29 cellular contexts compared by ENCODE assay signal in the genomic region with DNA sequence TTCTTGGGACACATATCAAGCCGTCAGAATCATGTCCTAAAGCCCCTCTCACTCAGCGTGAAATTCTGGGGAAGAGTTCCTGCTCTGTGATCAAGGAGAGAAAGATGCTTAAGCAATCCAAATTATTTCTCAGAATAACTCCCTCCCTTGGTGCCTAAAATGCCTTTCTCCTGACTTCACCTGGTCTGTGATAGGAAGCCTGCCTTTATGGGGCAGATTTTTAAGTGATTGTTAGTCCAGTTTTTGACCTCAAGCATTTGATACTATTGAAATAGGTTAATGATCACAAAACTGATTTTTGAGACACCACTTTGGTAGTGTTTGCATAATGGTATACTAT.
DNase-seq lines count a peak whose midpoint lies in the region; ATAC-seq, FAIRE-seq and TF ChIP-seq lines count a peak whose summit lies in the region.
"Had no signal": no experiment of that assay in that cellular context is flagged by ENCODE, and none has a peak within 500 bp of the region (broad histone marks: within the 10 kb centered on the region; RNA-seq: fewer than 3 reads in every experiment).

No MANE protein-coding gene starts in this region.

- no peak overlapping the region for H3K4me3 ChIP-seq in HCT116 (replicated peaks in 1 of 2; ENCODE audit: low read depth in 1 of 2, low read length in 2 of 2)
- no peak overlapping the region for H3K4me3 ChIP-seq in bronchial epithelial cell (ENCODE audit: low read depth, low read length)
- H3K4me3 ChIP-seq in mesenchymal stem cell (ENCODE audit: insufficient read depth in 1 of 2, low read depth in 1 of 2, low read length in 2 of 2) = no peak overlapping the region
- H3K4me3 ChIP-seq in transverse colon = no peak overlapping the region
- H3K4me3 ChIP-seq: adrenal gland; BLaER1 treated with 17β-estradiol and CSF1 and Interleukin-3, amounts not matched to agents 10 nM and 100 nM; cardiac muscle cell; thyroid gland had no signal

- H3K79me1 ChIP-seq in mesenchymal stem cell (replicated peaks; ENCODE audit: low read length, poor library complexity, severe bottlenecking) = no peaks in the 10 kb centered on the region

- no peak overlapping the region for H2BK15ac ChIP-seq in mesenchymal stem cell (ENCODE audit: low read depth, poor library complexity, severe bottlenecking)

- no peaks in the 10 kb centered on the region for H4K20me1 ChIP-seq in HCT116 (ENCODE audit: insufficient read depth)
- H4K20me1 ChIP-seq: BLaER1 treated with 17β-estradiol and CSF1 and Interleukin-3, amounts not matched to agents 10 nM and 100 nM had no signal

- no peaks in the 10 kb centered on the region for H3K9me2 ChIP-seq in HCT116 (ENCODE audit: insufficient read depth)

- RAD21 ChIA-PET in HCT116 (lab: Charles Lee; ENCODE audit: low non-redundant PET in 1 of 2, low total read pairs in 2 of 2, uncharacterized antibody in 2 of 2, unreplicated experiment in 2 of 2) = no interaction called here

- H3K79me2 ChIP-seq in HCT116 (ENCODE audit: insufficient read depth, low read length) = no peaks in the 10 kb centered on the region

- no peak for ATAC-seq in HCT116
- ATAC-seq: right cardiac atrium, T-cell had no signal

- no peak for FAIRE-seq in bronchial epithelial cell (lab: Jason Lieb, UNC)
- FAIRE-seq: A204.1, D721Med, HTR-8/SVneo, islet of Langerhans had no signal

- no peak overlapping the region for H3K23ac ChIP-seq in mesenchymal stem cell (ENCODE audit: low read length in 2 of 2)

- H3K18ac ChIP-seq in mesenchymal stem cell (ENCODE audit: low read depth in 1 of 2, low read length in 2 of 2) = no peak overlapping the region

- no peak overlapping the region for H4K8ac ChIP-seq in mesenchymal stem cell (ENCODE audit: low read length)

- POLR2A ChIA-PET in HCT116 (lab: Charles Lee) = no interaction called here

- no peak overlapping the region for H3K4ac ChIP-seq in mesenchymal stem cell (ENCODE audit: low read depth in 1 of 2, low read length in 2 of 2)

- H2BK12ac ChIP-seq in mesenchymal stem cell (ENCODE audit: low read length in 2 of 2) = no peak overlapping the region

- H3K4me1 ChIP-seq in HCT116 (ENCODE audit: control insufficient read depth in 1 of 2, insufficient read depth in 2 of 2, low read length in 2 of 2) (peaks cover 3 to 25% of the 10 kb centered on the region in 2 experiments; a peak in 3 of 4 replicates), mesenchymal stem cell (ENCODE audit: control insufficient read depth, insufficient read depth, low read depth, low read length) (peaks cover 4% of the 10 kb centered on the region), transverse colon (no peaks in the 10 kb centered on the region)
- H3K4me1 ChIP-seq: adrenal gland; BLaER1 treated with 17β-estradiol and CSF1 and Interleukin-3, amounts not matched to agents 10 nM and 100 nM; thyroid gland had no signal

- H2AK5ac ChIP-seq in mesenchymal stem cell (ENCODE audit: low read length, severe bottlenecking) = no peak overlapping the region

- H4K91ac ChIP-seq in mesenchymal stem cell (ENCODE audit: low read length) = no peak overlapping the region

- no peak for TF ChIP-seq CTCF in HCT116 (IDR thresholded peaks at IDR 0.05 in 2 of 3, conservative IDR thresholded peaks at IDR 0.05 in 1 of 3; ENCODE audit: borderline replicate concordance in 1 of 3, insufficient read depth in 1 of 3, low read depth in 2 of 3, low read length in 2 of 3)
- TF ChIP-seq CTCF in bronchial epithelial cell (IDR thresholded peaks at IDR 0.05; ENCODE audit: insufficient read depth, low read length, severe bottlenecking) = no peak
- TF ChIP-seq CTCF in transverse colon (IDR thresholded peaks at IDR 0.05) = no peak

- CTCF ChIA-PET in HCT116 (lab: Charles Lee) = no interaction called here

- H3K14ac ChIP-seq in mesenchymal stem cell (ENCODE audit: low read length in 2 of 2) = no peak overlapping the region

- DNase-seq in ACHN (peak; percentile 59), HCT116 (ENCODE audit: low read depth, low spot score) (no peak), bronchial epithelial cell (ENCODE audit: low read depth) (peak; percentile 35), mesenchymal stem cell (no peak), DMS79 (lab: John Stamatoyannopoulos, UW) (no peak), NCI-H1092 (lab: John Stamatoyannopoulos, UW) (no peak), NCI-H1105 (lab: John Stamatoyannopoulos, UW) (no peak), transverse colon (no peak)
- DNase-seq: activated CD4-positive, alpha-beta T cell treated with anti-CD3 and anti-CD28 coated beads for 1 hour; activated gamma-delta T cell treated with Interleukin-2 at 50 U/mL for 16 hours; activated T-cell treated with anti-CD3 and anti-CD28 coated beads, Interleukin-2, amount 50 U/mL, for 1 hour; adrenal gland; dermis blood vessel endothelial cell; GDM1; NCI-H1048; NCI-H1930; occipital lobe; right cardiac atrium; SIG-M5; stimulated activated CD4-positive, alpha-beta T cell treated with anti-CD3 and anti-CD28 coated beads, Interleukin-12 subunit alpha, Interleukin-12 subunit beta, amount 100 ng/mL, for 4 hours; stimulated activated CD4-positive, alpha-beta T cell treated with anti-CD3 and anti-CD28 coated beads, Interleukin-4, amount 100 ng/mL, for 4 hours; T-cell; thyroid gland had no signal

- H3K27ac ChIP-seq in HCT116 (ENCODE audit: low read depth, low read length) (no peak overlapping the region), mesenchymal stem cell (ENCODE audit: low read length, poor library complexity, severe bottlenecking) (peak overlapping the region; percentile 75), transverse colon (no peak overlapping the region)
- H3K27ac ChIP-seq: adrenal gland; BLaER1 treated with 17β-estradiol and CSF1 and Interleukin-3, amounts not matched to agents 10 nM and 100 nM; cardiac muscle cell; thyroid gland had no signal

- no peak overlapping the region for H3K4me2 ChIP-seq in HCT116 (ENCODE audit: low read length)
- H3K4me2 ChIP-seq in mesenchymal stem cell (ENCODE audit: low read length, poor library complexity, severe bottlenecking) = no peak overlapping the region
- H3K4me2 ChIP-seq: BLaER1 treated with 17β-estradiol and CSF1 and Interleukin-3, amounts not matched to agents 10 nM and 100 nM had no signal

- H2BK5ac ChIP-seq in mesenchymal stem cell (ENCODE audit: low read depth, low read length, poor library complexity, severe bottlenecking) = no peak overlapping the region

- no TSS peak for BruUV-seq in HCT116 (replicated peaks; lab: Mats Ljungman, UMichigan)

- no peaks in the 10 kb centered on the region for H3K9me3 ChIP-seq in HCT116 (ENCODE audit: control insufficient read depth in 1 of 2, insufficient read depth in 1 of 2, low read depth in 1 of 2, low read length in 2 of 2)
- H3K9me3 ChIP-seq in mesenchymal stem cell (ENCODE audit: control insufficient read depth, low read length) = no peaks in the 10 kb centered on the region
- no peaks in the 10 kb centered on the region for H3K9me3 ChIP-seq in transverse colon
- H3K9me3 ChIP-seq: adrenal gland; BLaER1 treated with 17β-estradiol and CSF1 and Interleukin-3, amounts not matched to agents 10 nM and 100 nM; thyroid gland had no signal

- H3K27me3 ChIP-seq in HCT116 (ENCODE audit: insufficient read depth, low read length) (no peaks in the 10 kb centered on the region), bronchial epithelial cell (ENCODE audit: control insufficient read depth, insufficient read depth, low read length) (no peaks in the 10 kb centered on the region), mesenchymal stem cell (ENCODE audit: control insufficient read depth in 1 of 2, insufficient read depth in 1 of 2, low read length in 2 of 2) (no peaks in the 10 kb centered on the region), transverse colon (no peaks in the 10 kb centered on the region)
- H3K27me3 ChIP-seq: adrenal gland; BLaER1 treated with 17β-estradiol and CSF1 and Interleukin-3, amounts not matched to agents 10 nM and 100 nM; cardiac muscle cell; thyroid gland had no signal

- WGBS in mesenchymal stem cell = 83% methylated on average over 1 of the region's 2 CpGs
- 70% methylated on average over 2 of the region's 2 CpGs; no CpG with 5 or more reads in 1 of the 2 donors for WGBS in transverse colon (ENCODE audit: low coverage in 1 of 2), 2 donors

- TF ChIP-seq POLR2A in HCT116 (IDR thresholded peaks at IDR 0.05; ENCODE audit: borderline replicate concordance, extremely low read depth, insufficient read depth, insufficient read length) (no peak), transverse colon (IDR thresholded peaks at IDR 0.05) (no peak)

- H2AFZ ChIP-seq in HCT116 (ENCODE audit: low read depth, low read length, poor library complexity, severe bottlenecking) (peak overlapping the region; percentile 63), mesenchymal stem cell (ENCODE audit: low read depth, low read length) (no peak overlapping the region)

- TF ChIP-seq RAD21 in HCT116 (IDR thresholded peaks at IDR 0.05; ENCODE audit: low read depth) = no peak

- in situ Hi-C loops in ACHN (cut with HindIII; ENCODE audit: low pct_ligation_motif_present, low pct_unique_long_range_greater_than_20kb, low sequenced_read_pairs) = no loop called here
- in situ Hi-C loops in transverse colon (cut with MboI; ENCODE audit: low pct_ligation_motif_present in 1 of 4, low pct_unique_long_range_greater_than_20kb in 1 of 4, low sequenced_read_pairs in 3 of 4) = no loop called here

- TF ChIP-seq EP300 in transverse colon (IDR thresholded peaks at IDR 0.05; ENCODE audit: low read depth) = no peak

- H3K9ac ChIP-seq in HCT116 (ENCODE audit: low read length) (no peak overlapping the region), mesenchymal stem cell (ENCODE audit: low read length) (no peak overlapping the region)
- H3K9ac ChIP-seq: BLaER1 treated with 17β-estradiol and CSF1 and Interleukin-3, amounts not matched to agents 10 nM and 100 nM had no signal

- intact Hi-C loops in HCT116 (cut with micrococcal nuclease) (no loop called here), transverse colon (cut with DNase I; ENCODE audit: low total_unique reads) (no loop called here)

- H3K36me3 ChIP-seq in HCT116 (ENCODE audit: control insufficient read depth in 1 of 2, insufficient read depth in 2 of 2, low read length in 2 of 2) (no peaks in the 10 kb centered on the region), bronchial epithelial cell (ENCODE audit: control insufficient read depth, insufficient read depth, low read length) (no peaks in the 10 kb centered on the region), mesenchymal stem cell (ENCODE audit: control insufficient read depth in 1 of 2, insufficient read depth in 2 of 2, low read depth in 1 of 2, low read length in 2 of 2) (no peaks in the 10 kb centered on the region), transverse colon (no peaks in the 10 kb centered on the region)
- H3K36me3 ChIP-seq: adrenal gland; BLaER1 treated with 17β-estradiol and CSF1 and Interleukin-3, amounts not matched to agents 10 nM and 100 nM; cardiac muscle cell; thyroid gland had no signal

- no peak overlapping the region for H2BK120ac ChIP-seq in mesenchymal stem cell (ENCODE audit: low read depth, low read length)

TF ChIP-seq in HCT116, 20 proteins besides CTCF, POLR2A, EP300 and RAD21:
- no peak for TF ChIP-seq CEBPB (IDR thresholded peaks at IDR 0.05; ENCODE audit: low read depth)

Comparison
In these comparisons a context has a peak if more than half of its experiments do, and no peak if none do; other contexts are left out.
1. DNase-seq: peak in ACHN (single experiment) and bronchial epithelial cell (single experiment); none in HCT116 (single experiment), mesenchymal stem cell (single experiment), DMS79 (single experiment), NCI-H1092 (single experiment), NCI-H1105 (single experiment) and transverse colon (single experiment).